In the genomic region with DNA sequence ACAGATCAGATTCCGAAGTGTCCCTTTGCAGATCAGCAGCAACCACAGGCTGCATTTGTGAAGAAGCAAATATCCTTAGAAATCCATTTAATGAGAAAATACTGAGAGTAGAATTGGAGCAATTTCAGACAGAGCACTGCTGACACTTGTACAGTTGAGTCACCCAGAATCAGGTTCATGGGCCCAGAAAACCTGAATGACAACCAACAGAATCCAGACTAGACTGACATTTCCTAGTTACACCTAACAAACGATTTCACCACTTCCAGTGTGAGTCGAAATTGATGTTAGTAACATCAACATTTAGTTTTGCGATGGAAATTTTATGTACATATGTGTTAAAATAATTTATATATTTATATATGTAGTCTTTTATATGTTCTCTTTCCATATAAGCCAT, we compare ENCODE assay signal across 35 cellular contexts. TPM values are rescaled to one million over a fixed set of nuclear protein-coding genes. Genes with fewer than 3 reads are reported as not detected.
"Had no signal": no experiment of that assay in that cellular context is flagged by ENCODE, and none has a peak within 500 bp of the region (broad histone marks: within the 10 kb centered on the region; RNA-seq: fewer than 3 reads in every experiment).

No MANE protein-coding gene starts in this region.

- H3K27ac ChIP-seq: adrenal gland, body of pancreas, brain microvascular endothelial cell, WERI-Rb-1 had no signal

- DNase-seq: activated CD4-positive, alpha-beta memory T cell treated with anti-CD3 and anti-CD28 coated beads, Interleukin-2, amount 10 ng/mL, durations not matched to agents 7 days and 5 days; activated CD4-positive, alpha-beta T cell treated with anti-CD3 and anti-CD28 coated beads for 4 hours; activated CD4-positive, alpha-beta T cell treated with anti-CD3 and anti-CD28 coated beads, Interleukin-2, amount 10 ng/mL, durations not matched to agents 24 days and 14 days; activated CD4-positive, alpha-beta T cell treated with anti-CD3 and anti-CD28 coated beads, Interleukin-2, amount 50 U/mL, for 1 hour; activated CD4-positive, alpha-beta T cell treated with anti-CD3 and anti-CD28 coated beads, Interleukin-2, amount 50 U/mL, for 4 hours; activated CD4-positive, CD25-positive, alpha-beta regulatory T cell; activated CD8-positive, alpha-beta memory T cell treated with anti-CD3 and anti-CD28 coated beads for 24 hours; activated CD8-positive, alpha-beta memory T cell treated with anti-CD3 and anti-CD28 coated beads, Interleukin-2, amount 10 ng/mL, durations not matched to agents 7 days and 5 days; activated CD8-positive, alpha-beta memory T cell treated with anti-CD3 and anti-CD28 coated beads, Interleukin-2, amount 50 U/mL, for 48 hours; activated CD8-positive, alpha-beta T cell treated with anti-CD3 and anti-CD28 coated beads, Interleukin-2, amount 10 ng/mL, durations not matched to agents 7 days and 5 days; activated effector memory CD4-positive, alpha-beta T cell treated with Interleukin-2 at 50 U/mL for 16 hours; activated gamma-delta T cell; activated naive CD4-positive, alpha-beta T cell treated with anti-CD3 and anti-CD28 coated beads for 36 hours; activated naive CD4-positive, alpha-beta T cell treated with anti-CD3 and anti-CD28 coated beads, Interleukin-2, amount 50 U/mL, for 16 hours; activated naive CD8-positive, alpha-beta T cell treated with anti-CD3 and anti-CD28 coated beads for 36 hours; activated T-cell treated with anti-CD3 and anti-CD28 coated beads, Interleukin-2, amount 50 U/mL, for 24 hours; activated T-cell treated with anti-CD3 and anti-CD28 coated beads, Interleukin-2, amount 50 U/mL, for 48 hours; adrenal gland; amniotic stem cell; aorta; body of pancreas; brain microvascular endothelial cell; central memory CD4-positive, alpha-beta T cell; SW 1271; T-helper 1 cell; T-helper 2 cell; T-helper 9 cell; WERI-Rb-1 had no signal

- H3K4me3 ChIP-seq: adrenal gland, body of pancreas had no signal

- H3K36me3 ChIP-seq: adrenal gland, brain microvascular endothelial cell, WERI-Rb-1 had no signal

- FAIRE-seq: astrocyte had no signal

- H3K9me3 ChIP-seq: adrenal gland, body of pancreas had no signal

- H3K27me3 ChIP-seq: adrenal gland, body of pancreas, brain microvascular endothelial cell had no signal

- ATAC-seq: activated CD4-positive, CD25-positive, alpha-beta regulatory T cell treated with anti-CD3 and anti-CD28 coated beads, Interleukin-2, amount 50 U/mL, for 24 hours; activated CD8-positive, alpha-beta memory T cell treated with anti-CD3 and anti-CD28 coated beads, Interleukin-2, amount 10 ng/mL, durations not matched to agents 7 days and 5 days; activated CD8-positive, alpha-beta T cell treated with anti-CD3 and anti-CD28 coated beads, Interleukin-2, amount 10 ng/mL, durations not matched to agents 7 days and 5 days; activated naive CD4-positive, alpha-beta T cell treated with anti-CD3 and anti-CD28 coated beads, Interleukin-2, amount 50 U/mL, for 72 hours; body of pancreas; WTC11 had no signal

RNA-seq across cellular contexts. Expression of a gene that starts 16.8 kb away (rescaled TPM):
- total RNA-seq: activated CD4-positive, alpha-beta memory T cell treated with anti-CD3 and anti-CD28 coated beads, Interleukin-2, amount 10 ng/mL, durations not matched to agents 7 days and 5 days; activated CD8-positive, alpha-beta memory T cell treated with anti-CD3 and anti-CD28 coated beads, Interleukin-2, amount 10 ng/mL, durations not matched to agents 7 days and 5 days; activated CD8-positive, alpha-beta T cell treated with anti-CD3 and anti-CD28 coated beads, Interleukin-2, amount 10 ng/mL, durations not matched to agents 7 days and 5 days; activated naive CD4-positive, alpha-beta T cell treated with anti-CD3 and anti-CD28 coated beads for 36 hours; activated naive CD4-positive, alpha-beta T cell treated with anti-CD3 and anti-CD28 coated beads, Interleukin-2, amount 50 U/mL, for 72 hours; activated naive CD8-positive, alpha-beta T cell treated with anti-CD3 and anti-CD28 coated beads for 36 hours; activated T-helper 2 cell treated with anti-CD3 and anti-CD28 coated beads, Interferon-gamma antibody, Interleukin-2, Interleukin-4, amounts not matched to agents 10 μg/mL and 5 μg/mL and 100 μg/mL, durations not matched to agents 14 hours and 24 hours and 36 hours; aorta; astrocyte; body of pancreas; cardiac septum; cerebellum; WTC11 had no signal
- polyA plus RNA-seq: adrenal gland, aorta had no signal
